ENCODE assay signal across 2 cellular contexts in the genomic region with DNA sequence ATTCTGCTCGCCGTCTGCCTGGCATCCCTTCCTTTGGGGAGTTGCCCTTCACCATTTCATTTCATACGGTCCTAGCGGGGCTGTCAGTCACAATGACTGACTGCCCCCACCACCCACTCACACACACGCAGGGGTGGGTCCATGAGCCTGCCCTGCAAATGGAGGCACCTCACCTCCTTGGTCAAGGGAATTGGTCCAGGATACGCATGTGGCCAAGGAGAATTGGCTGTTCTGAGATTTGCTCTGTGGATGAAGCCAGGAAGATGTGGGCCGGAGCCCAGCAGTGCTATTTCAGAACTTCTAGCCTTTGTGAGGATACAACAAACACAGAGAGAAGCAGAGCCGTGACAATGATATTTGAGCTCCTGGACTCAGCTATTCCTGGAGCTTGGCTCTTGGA.
TF ChIP-seq lines count a peak whose summit lies in the region.

No MANE protein-coding gene starts in this region.

TF ChIP-seq in SK-N-SH, 30 proteins besides CTCF, POLR2A, EP300 and RAD21:
- TF ChIP-seq RFX5 (IDR thresholded peaks at IDR 0.05; ENCODE audit: low read length) = no peak
- TF ChIP-seq, protein P1, sequence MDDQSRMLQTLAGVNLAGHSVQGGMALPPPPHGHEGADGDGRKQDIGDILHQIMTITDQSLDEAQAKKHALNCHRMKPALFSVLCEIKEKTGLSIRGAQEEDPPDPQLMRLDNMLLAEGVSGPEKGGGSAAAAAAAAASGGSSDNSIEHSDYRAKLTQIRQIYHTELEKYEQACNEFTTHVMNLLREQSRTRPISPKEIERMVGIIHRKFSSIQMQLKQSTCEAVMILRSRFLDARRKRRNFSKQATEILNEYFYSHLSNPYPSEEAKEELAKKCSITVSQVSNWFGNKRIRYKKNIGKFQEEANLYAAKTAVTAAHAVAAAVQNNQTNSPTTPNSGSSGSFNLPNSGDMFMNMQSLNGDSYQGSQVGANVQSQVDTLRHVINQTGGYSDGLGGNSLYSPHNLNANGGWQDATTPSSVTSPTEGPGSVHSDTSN (IDR thresholded peaks at IDR 0.05) = peak; percentile 36; the same call in 1 of the 2 replicates
- TF ChIP-seq EZH2phosphoT487 (IDR thresholded peaks at IDR 0.05; ENCODE audit: borderline replicate concordance, low read depth) = no peak
- TF ChIP-seq NRF1 (IDR thresholded peaks at IDR 0.05; ENCODE audit: low read depth, low read length) = no peak
- TF ChIP-seq CHD2 (IDR thresholded peaks at IDR 0.05; ENCODE audit: low read length, partially characterized antibody) = no peak

TF ChIP-seq in SK-N-SH treated with all-trans-retinoic acid at 6 μM for 48 hours, 23 proteins besides CTCF, POLR2A, EP300 and RAD21:
- TF ChIP-seq CSDC2 (CRISPR knock-in tag; IDR thresholded peaks at IDR 0.05) = no peak
- TF ChIP-seq ZC3H10 (CRISPR knock-in tag; IDR thresholded peaks at IDR 0.05) = no peak
- TF ChIP-seq TCF4 (CRISPR knock-in tag; IDR thresholded peaks at IDR 0.05; ENCODE audit: borderline replicate concordance) = no peak
- TF ChIP-seq, protein P2, sequence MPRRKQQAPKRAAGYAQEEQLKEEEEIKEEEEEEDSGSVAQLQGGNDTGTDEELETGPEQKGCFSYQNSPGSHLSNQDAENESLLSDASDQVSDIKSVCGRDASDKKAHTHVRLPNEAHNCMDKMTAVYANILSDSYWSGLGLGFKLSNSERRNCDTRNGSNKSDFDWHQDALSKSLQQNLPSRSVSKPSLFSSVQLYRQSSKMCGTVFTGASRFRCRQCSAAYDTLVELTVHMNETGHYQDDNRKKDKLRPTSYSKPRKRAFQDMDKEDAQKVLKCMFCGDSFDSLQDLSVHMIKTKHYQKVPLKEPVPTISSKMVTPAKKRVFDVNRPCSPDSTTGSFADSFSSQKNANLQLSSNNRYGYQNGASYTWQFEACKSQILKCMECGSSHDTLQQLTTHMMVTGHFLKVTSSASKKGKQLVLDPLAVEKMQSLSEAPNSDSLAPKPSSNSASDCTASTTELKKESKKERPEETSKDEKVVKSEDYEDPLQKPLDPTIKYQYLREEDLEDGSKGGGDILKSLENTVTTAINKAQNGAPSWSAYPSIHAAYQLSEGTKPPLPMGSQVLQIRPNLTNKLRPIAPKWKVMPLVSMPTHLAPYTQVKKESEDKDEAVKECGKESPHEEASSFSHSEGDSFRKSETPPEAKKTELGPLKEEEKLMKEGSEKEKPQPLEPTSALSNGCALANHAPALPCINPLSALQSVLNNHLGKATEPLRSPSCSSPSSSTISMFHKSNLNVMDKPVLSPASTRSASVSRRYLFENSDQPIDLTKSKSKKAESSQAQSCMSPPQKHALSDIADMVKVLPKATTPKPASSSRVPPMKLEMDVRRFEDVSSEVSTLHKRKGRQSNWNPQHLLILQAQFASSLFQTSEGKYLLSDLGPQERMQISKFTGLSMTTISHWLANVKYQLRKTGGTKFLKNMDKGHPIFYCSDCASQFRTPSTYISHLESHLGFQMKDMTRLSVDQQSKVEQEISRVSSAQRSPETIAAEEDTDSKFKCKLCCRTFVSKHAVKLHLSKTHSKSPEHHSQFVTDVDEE (CRISPR knock-in tag; IDR thresholded peaks at IDR 0.05) = no peak
- TF ChIP-seq, protein P3, sequence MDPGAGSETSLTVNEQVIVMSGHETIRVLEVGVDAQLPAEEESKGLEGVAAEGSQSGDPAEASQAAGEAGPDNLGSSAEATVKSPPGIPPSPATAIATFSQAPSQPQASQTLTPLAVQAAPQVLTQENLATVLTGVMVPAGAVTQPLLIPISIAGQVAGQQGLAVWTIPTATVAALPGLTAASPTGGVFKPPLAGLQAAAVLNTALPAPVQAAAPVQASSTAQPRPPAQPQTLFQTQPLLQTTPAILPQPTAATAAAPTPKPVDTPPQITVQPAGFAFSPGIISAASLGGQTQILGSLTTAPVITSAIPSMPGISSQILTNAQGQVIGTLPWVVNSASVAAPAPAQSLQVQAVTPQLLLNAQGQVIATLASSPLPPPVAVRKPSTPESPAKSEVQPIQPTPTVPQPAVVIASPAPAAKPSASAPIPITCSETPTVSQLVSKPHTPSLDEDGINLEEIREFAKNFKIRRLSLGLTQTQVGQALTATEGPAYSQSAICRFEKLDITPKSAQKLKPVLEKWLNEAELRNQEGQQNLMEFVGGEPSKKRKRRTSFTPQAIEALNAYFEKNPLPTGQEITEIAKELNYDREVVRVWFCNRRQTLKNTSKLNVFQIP (CRISPR knock-in tag; IDR thresholded peaks at IDR 0.05; ENCODE audit: borderline replicate concordance, low read depth) = no peak
- TF ChIP-seq ZNF565 (CRISPR knock-in tag; conservative IDR thresholded peaks at IDR 0.05; ENCODE audit: low read depth) = no peak
- TF ChIP-seq, protein P4, sequence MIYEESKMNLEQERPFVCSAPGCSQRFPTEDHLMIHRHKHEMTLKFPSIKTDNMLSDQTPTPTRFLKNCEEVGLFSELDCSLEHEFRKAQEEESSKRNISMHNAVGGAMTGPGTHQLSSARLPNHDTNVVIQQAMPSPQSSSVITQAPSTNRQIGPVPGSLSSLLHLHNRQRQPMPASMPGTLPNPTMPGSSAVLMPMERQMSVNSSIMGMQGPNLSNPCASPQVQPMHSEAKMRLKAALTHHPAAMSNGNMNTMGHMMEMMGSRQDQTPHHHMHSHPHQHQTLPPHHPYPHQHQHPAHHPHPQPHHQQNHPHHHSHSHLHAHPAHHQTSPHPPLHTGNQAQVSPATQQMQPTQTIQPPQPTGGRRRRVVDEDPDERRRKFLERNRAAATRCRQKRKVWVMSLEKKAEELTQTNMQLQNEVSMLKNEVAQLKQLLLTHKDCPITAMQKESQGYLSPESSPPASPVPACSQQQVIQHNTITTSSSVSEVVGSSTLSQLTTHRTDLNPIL (CRISPR knock-in tag; IDR thresholded peaks at IDR 0.05; ENCODE audit: low read depth) = no peak
- TF ChIP-seq PPARA (CRISPR knock-in tag; IDR thresholded peaks at IDR 0.05; ENCODE audit: borderline replicate concordance) = no peak
- TF ChIP-seq, protein P5, sequence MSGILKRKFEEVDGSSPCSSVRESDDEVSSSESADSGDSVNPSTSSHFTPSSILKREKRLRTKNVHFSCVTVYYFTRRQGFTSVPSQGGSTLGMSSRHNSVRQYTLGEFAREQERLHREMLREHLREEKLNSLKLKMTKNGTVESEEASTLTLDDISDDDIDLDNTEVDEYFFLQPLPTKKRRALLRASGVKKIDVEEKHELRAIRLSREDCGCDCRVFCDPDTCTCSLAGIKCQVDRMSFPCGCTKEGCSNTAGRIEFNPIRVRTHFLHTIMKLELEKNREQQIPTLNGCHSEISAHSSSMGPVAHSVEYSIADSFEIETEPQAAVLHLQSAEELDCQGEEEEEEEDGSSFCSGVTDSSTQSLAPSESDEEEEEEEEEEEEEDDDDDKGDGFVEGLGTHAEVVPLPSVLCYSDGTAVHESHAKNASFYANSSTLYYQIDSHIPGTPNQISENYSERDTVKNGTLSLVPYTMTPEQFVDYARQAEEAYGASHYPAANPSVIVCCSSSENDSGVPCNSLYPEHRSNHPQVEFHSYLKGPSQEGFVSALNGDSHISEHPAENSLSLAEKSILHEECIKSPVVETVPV (CRISPR knock-in tag; IDR thresholded peaks at IDR 0.05) = no peak
- TF ChIP-seq SNAI2 (CRISPR knock-in tag; IDR thresholded peaks at IDR 0.05) = no peak
- no peak for TF ChIP-seq ZFP30 (CRISPR knock-in tag; IDR thresholded peaks at IDR 0.05)
- TF ChIP-seq ISL1 (CRISPR knock-in tag; IDR thresholded peaks at IDR 0.05) = no peak
- TF ChIP-seq TOX (CRISPR knock-in tag; IDR thresholded peaks at IDR 0.05; ENCODE audit: borderline replicate concordance) = no peak
- no peak for TF ChIP-seq BACH2 (CRISPR knock-in tag; IDR thresholded peaks at IDR 0.05; ENCODE audit: borderline replicate concordance)
- no peak for TF ChIP-seq ESRRG (CRISPR knock-in tag; IDR thresholded peaks at IDR 0.05)
- no peak for TF ChIP-seq ARNTL (CRISPR knock-in tag; IDR thresholded peaks at IDR 0.05; ENCODE audit: borderline replicate concordance, low read depth)
- TF ChIP-seq, protein P6, sequence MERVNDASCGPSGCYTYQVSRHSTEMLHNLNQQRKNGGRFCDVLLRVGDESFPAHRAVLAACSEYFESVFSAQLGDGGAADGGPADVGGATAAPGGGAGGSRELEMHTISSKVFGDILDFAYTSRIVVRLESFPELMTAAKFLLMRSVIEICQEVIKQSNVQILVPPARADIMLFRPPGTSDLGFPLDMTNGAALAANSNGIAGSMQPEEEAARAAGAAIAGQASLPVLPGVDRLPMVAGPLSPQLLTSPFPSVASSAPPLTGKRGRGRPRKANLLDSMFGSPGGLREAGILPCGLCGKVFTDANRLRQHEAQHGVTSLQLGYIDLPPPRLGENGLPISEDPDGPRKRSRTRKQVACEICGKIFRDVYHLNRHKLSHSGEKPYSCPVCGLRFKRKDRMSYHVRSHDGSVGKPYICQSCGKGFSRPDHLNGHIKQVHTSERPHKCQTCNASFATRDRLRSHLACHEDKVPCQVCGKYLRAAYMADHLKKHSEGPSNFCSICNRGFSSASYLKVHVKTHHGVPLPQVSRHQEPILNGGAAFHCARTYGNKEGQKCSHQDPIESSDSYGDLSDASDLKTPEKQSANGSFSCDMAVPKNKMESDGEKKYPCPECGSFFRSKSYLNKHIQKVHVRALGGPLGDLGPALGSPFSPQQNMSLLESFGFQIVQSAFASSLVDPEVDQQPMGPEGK (CRISPR knock-in tag; IDR thresholded peaks at IDR 0.05; ENCODE audit: borderline replicate concordance) = no peak
